13 cellular contexts compared by ENCODE assay signal in the genomic region with DNA sequence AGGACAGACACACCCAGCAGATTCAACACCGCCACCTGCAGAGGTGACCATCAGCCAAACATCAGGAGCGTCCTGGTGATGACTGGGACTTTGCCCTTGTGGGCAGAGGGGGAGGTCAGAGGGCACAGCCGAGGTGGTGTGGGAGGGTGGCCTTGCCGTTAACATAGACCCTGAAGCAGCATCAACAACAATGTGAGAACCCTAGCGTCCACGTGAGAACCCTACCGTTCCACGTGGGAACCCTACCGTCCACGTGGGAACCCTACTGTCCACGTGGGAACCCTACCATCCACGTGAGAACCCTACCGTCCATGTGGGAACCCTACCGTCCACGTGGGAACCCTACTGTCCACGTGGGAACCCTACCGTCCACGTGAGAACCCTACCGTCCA.
"Had no signal": no experiment of that assay in that cellular context is flagged by ENCODE, and none has a peak within 500 bp of the region (broad histone marks: within the 10 kb centered on the region; RNA-seq: fewer than 3 reads in every experiment).

No MANE protein-coding gene starts in this region.

- ATAC-seq: effector memory CD8-positive, alpha-beta T cell; gastrocnemius medialis; left lung; lower lobe of right lung; psoas muscle; stimulated activated naive B cell treated with anti-CD40 and anti-IgM and Interleukin-4, amounts not matched to agents 10 μg/mL and 1 μg/mL and 100 μg/mL, for 72 hours; stimulated activated naive CD8-positive, alpha-beta T cell treated with anti-CD3 and anti-CD28 coated beads, Interleukin-15, amount 100 ng/mL, for 72 hours had no signal

- DNase-seq: effector memory CD8-positive, alpha-beta T cell; gastrocnemius medialis; lower lobe of right lung; midbrain; naive B cell; psoas muscle; retina; stimulated activated CD4-positive, alpha-beta T cell treated with anti-CD3 and anti-CD28 coated beads, Interleukin-2, amount 100 ng/mL, for 24 hours; stimulated activated CD4-positive, alpha-beta T cell treated with anti-CD3 and anti-CD28 coated beads, Interleukin-4, amount 100 ng/mL, for 4 hours; stimulated activated naive B cell treated with anti-CD40 and anti-IgM and Interleukin-4, amounts not matched to agents 10 μg/mL and 1 μg/mL and 100 μg/mL, for 72 hours; stimulated activated naive CD8-positive, alpha-beta T cell treated with anti-CD3 and anti-CD28 coated beads, Interleukin-15, amount 100 ng/mL, for 72 hours; testis had no signal
